ENCODE assay signal across 1 cellular context in the genomic region with DNA sequence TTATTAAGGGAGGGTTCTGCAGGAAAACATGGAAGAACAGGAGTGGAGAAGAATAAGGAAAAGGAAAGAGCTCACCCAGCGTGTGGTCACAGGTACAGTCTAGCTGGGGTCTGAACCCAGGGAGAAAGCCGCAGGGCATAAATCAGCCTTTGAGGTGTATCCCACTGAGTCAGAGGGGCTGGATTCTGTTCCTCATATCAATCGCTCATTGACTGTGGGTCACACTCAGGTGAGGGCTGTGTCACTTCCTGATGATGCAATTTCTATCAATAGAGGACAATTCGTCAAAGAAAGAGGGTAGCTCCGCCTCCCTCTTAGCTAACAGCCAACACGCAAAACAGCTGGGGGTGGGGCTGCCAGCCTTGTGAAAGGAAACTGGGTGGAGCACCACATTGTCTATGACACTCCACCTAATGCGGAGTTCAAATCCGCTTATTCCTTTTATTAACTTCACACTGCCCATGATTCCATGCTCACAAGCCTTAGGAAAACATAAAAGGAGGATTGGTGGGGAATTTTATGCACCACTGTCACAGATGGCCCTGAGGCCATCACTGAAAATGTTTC.
TF ChIP-seq lines count a peak whose summit lies in the region.

No MANE protein-coding gene starts in this region.

TF ChIP-seq in K562, 482 proteins besides CTCF, POLR2A, EP300 and RAD21 (continued from another document and continues in another):
- no peak for TF ChIP-seq UBTF (IDR thresholded peaks at IDR 0.05; ENCODE audit: borderline replicate concordance in 1 of 2, low read depth in 2 of 2, low read length in 2 of 2)
- TF ChIP-seq ZNF589 (CRISPR knock-in tag; IDR thresholded peaks at IDR 0.05; ENCODE audit: low read depth), result peak; percentile 91; the same call in 1 of the 2 replicates
- TF ChIP-seq, protein P1, sequence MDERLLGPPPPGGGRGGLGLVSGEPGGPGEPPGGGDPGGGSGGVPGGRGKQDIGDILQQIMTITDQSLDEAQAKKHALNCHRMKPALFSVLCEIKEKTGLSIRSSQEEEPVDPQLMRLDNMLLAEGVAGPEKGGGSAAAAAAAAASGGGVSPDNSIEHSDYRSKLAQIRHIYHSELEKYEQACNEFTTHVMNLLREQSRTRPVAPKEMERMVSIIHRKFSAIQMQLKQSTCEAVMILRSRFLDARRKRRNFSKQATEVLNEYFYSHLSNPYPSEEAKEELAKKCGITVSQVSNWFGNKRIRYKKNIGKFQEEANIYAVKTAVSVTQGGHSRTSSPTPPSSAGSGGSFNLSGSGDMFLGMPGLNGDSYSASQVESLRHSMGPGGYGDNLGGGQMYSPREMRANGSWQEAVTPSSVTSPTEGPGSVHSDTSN (CRISPR knock-in tag; IDR thresholded peaks at IDR 0.05; ENCODE audit: low read depth), result no peak
- TF ChIP-seq, protein P1 (tag; conservative IDR thresholded peaks at IDR 0.05; ENCODE audit: low read depth), result peak; percentile 70
- TF ChIP-seq MEF2A (IDR thresholded peaks at IDR 0.05; ENCODE audit: control insufficient read depth, low read depth, low read length), result no peak
- TF ChIP-seq, protein P2, sequence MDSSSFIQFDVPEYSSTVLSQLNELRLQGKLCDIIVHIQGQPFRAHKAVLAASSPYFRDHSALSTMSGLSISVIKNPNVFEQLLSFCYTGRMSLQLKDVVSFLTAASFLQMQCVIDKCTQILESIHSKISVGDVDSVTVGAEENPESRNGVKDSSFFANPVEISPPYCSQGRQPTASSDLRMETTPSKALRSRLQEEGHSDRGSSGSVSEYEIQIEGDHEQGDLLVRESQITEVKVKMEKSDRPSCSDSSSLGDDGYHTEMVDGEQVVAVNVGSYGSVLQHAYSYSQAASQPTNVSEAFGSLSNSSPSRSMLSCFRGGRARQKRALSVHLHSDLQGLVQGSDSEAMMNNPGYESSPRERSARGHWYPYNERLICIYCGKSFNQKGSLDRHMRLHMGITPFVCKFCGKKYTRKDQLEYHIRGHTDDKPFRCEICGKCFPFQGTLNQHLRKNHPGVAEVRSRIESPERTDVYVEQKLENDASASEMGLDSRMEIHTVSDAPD (CRISPR knock-in tag; IDR thresholded peaks at IDR 0.05), result no peak
- no peak for TF ChIP-seq ASH1L (IDR thresholded peaks at IDR 0.05; ENCODE audit: borderline replicate concordance, low read depth, partially characterized antibody)
- TF ChIP-seq ZNF436 (CRISPR knock-in tag; IDR thresholded peaks at IDR 0.05), result no peak
- TF ChIP-seq ZNF224 (CRISPR knock-in tag; IDR thresholded peaks at IDR 0.05), result no peak
- TF ChIP-seq, protein P3, sequence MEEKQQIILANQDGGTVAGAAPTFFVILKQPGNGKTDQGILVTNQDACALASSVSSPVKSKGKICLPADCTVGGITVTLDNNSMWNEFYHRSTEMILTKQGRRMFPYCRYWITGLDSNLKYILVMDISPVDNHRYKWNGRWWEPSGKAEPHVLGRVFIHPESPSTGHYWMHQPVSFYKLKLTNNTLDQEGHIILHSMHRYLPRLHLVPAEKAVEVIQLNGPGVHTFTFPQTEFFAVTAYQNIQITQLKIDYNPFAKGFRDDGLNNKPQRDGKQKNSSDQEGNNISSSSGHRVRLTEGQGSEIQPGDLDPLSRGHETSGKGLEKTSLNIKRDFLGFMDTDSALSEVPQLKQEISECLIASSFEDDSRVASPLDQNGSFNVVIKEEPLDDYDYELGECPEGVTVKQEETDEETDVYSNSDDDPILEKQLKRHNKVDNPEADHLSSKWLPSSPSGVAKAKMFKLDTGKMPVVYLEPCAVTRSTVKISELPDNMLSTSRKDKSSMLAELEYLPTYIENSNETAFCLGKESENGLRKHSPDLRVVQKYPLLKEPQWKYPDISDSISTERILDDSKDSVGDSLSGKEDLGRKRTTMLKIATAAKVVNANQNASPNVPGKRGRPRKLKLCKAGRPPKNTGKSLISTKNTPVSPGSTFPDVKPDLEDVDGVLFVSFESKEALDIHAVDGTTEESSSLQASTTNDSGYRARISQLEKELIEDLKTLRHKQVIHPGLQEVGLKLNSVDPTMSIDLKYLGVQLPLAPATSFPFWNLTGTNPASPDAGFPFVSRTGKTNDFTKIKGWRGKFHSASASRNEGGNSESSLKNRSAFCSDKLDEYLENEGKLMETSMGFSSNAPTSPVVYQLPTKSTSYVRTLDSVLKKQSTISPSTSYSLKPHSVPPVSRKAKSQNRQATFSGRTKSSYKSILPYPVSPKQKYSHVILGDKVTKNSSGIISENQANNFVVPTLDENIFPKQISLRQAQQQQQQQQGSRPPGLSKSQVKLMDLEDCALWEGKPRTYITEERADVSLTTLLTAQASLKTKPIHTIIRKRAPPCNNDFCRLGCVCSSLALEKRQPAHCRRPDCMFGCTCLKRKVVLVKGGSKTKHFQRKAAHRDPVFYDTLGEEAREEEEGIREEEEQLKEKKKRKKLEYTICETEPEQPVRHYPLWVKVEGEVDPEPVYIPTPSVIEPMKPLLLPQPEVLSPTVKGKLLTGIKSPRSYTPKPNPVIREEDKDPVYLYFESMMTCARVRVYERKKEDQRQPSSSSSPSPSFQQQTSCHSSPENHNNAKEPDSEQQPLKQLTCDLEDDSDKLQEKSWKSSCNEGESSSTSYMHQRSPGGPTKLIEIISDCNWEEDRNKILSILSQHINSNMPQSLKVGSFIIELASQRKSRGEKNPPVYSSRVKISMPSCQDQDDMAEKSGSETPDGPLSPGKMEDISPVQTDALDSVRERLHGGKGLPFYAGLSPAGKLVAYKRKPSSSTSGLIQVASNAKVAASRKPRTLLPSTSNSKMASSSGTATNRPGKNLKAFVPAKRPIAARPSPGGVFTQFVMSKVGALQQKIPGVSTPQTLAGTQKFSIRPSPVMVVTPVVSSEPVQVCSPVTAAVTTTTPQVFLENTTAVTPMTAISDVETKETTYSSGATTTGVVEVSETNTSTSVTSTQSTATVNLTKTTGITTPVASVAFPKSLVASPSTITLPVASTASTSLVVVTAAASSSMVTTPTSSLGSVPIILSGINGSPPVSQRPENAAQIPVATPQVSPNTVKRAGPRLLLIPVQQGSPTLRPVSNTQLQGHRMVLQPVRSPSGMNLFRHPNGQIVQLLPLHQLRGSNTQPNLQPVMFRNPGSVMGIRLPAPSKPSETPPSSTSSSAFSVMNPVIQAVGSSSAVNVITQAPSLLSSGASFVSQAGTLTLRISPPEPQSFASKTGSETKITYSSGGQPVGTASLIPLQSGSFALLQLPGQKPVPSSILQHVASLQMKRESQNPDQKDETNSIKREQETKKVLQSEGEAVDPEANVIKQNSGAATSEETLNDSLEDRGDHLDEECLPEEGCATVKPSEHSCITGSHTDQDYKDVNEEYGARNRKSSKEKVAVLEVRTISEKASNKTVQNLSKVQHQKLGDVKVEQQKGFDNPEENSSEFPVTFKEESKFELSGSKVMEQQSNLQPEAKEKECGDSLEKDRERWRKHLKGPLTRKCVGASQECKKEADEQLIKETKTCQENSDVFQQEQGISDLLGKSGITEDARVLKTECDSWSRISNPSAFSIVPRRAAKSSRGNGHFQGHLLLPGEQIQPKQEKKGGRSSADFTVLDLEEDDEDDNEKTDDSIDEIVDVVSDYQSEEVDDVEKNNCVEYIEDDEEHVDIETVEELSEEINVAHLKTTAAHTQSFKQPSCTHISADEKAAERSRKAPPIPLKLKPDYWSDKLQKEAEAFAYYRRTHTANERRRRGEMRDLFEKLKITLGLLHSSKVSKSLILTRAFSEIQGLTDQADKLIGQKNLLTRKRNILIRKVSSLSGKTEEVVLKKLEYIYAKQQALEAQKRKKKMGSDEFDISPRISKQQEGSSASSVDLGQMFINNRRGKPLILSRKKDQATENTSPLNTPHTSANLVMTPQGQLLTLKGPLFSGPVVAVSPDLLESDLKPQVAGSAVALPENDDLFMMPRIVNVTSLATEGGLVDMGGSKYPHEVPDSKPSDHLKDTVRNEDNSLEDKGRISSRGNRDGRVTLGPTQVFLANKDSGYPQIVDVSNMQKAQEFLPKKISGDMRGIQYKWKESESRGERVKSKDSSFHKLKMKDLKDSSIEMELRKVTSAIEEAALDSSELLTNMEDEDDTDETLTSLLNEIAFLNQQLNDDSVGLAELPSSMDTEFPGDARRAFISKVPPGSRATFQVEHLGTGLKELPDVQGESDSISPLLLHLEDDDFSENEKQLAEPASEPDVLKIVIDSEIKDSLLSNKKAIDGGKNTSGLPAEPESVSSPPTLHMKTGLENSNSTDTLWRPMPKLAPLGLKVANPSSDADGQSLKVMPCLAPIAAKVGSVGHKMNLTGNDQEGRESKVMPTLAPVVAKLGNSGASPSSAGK (IDR thresholded peaks at IDR 0.05), result peak; percentile 57; the same call in 1 of the 2 replicates
- no peak for TF ChIP-seq WHSC1 (IDR thresholded peaks at IDR 0.05; ENCODE audit: low read length)
- TF ChIP-seq HDGF (IDR thresholded peaks at IDR 0.05), result no peak
- TF ChIP-seq, protein P4, sequence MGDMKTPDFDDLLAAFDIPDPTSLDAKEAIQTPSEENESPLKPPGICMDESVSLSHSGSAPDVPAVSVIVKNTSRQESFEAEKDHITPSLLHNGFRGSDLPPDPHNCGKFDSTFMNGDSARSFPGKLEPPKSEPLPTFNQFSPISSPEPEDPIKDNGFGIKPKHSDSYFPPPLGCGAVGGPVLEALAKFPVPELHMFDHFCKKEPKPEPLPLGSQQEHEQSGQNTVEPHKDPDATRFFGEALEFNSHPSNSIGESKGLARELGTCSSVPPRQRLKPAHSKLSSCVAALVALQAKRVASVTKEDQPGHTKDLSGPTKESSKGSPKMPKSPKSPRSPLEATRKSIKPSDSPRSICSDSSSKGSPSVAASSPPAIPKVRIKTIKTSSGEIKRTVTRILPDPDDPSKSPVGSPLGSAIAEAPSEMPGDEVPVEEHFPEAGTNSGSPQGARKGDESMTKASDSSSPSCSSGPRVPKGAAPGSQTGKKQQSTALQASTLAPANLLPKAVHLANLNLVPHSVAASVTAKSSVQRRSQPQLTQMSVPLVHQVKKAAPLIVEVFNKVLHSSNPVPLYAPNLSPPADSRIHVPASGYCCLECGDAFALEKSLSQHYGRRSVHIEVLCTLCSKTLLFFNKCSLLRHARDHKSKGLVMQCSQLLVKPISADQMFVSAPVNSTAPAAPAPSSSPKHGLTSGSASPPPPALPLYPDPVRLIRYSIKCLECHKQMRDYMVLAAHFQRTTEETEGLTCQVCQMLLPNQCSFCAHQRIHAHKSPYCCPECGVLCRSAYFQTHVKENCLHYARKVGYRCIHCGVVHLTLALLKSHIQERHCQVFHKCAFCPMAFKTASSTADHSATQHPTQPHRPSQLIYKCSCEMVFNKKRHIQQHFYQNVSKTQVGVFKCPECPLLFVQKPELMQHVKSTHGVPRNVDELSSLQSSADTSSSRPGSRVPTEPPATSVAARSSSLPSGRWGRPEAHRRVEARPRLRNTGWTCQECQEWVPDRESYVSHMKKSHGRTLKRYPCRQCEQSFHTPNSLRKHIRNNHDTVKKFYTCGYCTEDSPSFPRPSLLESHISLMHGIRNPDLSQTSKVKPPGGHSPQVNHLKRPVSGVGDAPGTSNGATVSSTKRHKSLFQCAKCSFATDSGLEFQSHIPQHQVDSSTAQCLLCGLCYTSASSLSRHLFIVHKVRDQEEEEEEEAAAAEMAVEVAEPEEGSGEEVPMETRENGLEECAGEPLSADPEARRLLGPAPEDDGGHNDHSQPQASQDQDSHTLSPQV (IDR thresholded peaks at IDR 0.05), result no peak
- no peak; the same call in 1 of the 2 replicates for TF ChIP-seq BRD4 (IDR thresholded peaks at IDR 0.05)
- peak; percentile 78; the same call in 1 of the 2 replicates for TF ChIP-seq GTF2E2 (tag; IDR thresholded peaks at IDR 0.05)
- no peak for TF ChIP-seq RBM14 (IDR thresholded peaks at IDR 0.05; ENCODE audit: borderline replicate concordance, insufficient read depth, low read depth, low read length)
- TF ChIP-seq ZNF699 (CRISPR knock-in tag; IDR thresholded peaks at IDR 0.05; ENCODE audit: insufficient replicate concordance), result no peak
- no peak for TF ChIP-seq SP1 (CRISPR knock-in tag; IDR thresholded peaks at IDR 0.05)
- no peak for TF ChIP-seq CC2D1A (IDR thresholded peaks at IDR 0.05)
- TF ChIP-seq ZNF444 (CRISPR knock-in tag; IDR thresholded peaks at IDR 0.05), result no peak
- no peak for TF ChIP-seq PRPF4 (IDR thresholded peaks at IDR 0.05; ENCODE audit: insufficient read depth, low read depth, low read length, poor library complexity, severe bottlenecking)
- no peak for TF ChIP-seq ZNF197 (CRISPR knock-in tag; IDR thresholded peaks at IDR 0.05; ENCODE audit: low read depth)
- no peak for TF ChIP-seq CEBPZ (IDR thresholded peaks at IDR 0.05; ENCODE audit: borderline replicate concordance, low read depth, low read length)
- TF ChIP-seq FOS (IDR thresholded peaks at IDR 0.05; ENCODE audit: extremely low read depth, insufficient read length), result no peak
